Comparison of ENCODE assay signal across 30 cellular contexts in genomic region chr18:75198046-75198445, GRCh38. TPM values are rescaled to one million over a fixed set of nuclear protein-coding genes. Genes with fewer than 3 reads are reported as not detected.
A peak's percentile ranks its signal among the peaks of the same experiment; 100 is the strongest.
DNase-seq lines count a peak whose midpoint lies in the region; ATAC-seq and TF ChIP-seq lines count a peak whose summit lies in the region.
"Had no signal": no experiment of that assay in that cellular context is flagged by ENCODE, and none has a peak within 500 bp of the region (broad histone marks: within the 10 kb centered on the region; RNA-seq: fewer than 3 reads in every experiment).

No MANE protein-coding gene starts in this region.

- H3K79me1 ChIP-seq in neuronal stem cell (ENCODE audit: low read depth, low read length), result no peaks in the 10 kb centered on the region

- H2BK5ac ChIP-seq in neuronal stem cell (ENCODE audit: low read length), result no peak overlapping the region

- ATAC-seq in activated naive CD4-positive, alpha-beta T cell treated with anti-CD3 and anti-CD28 coated beads, Interleukin-2, amount 50 U/mL, for 72 hours, result no peak
- ATAC-seq: esophagus mucosa, left lobe of liver, PC-3 had no signal

- H3K27ac ChIP-seq in stomach smooth muscle (ENCODE audit: low read length), result peak overlapping the region; percentile 46
- no peak overlapping the region for H3K27ac ChIP-seq in neuronal stem cell (replicated peaks; ENCODE audit: low read length)
- H3K27ac ChIP-seq: BLaER1, HL-60, WERI-Rb-1 had no signal

- peak overlapping the region; percentile 30 for H3K27ac Mint-ChIP-seq in activated naive CD4-positive, alpha-beta T cell treated with anti-CD3 and anti-CD28 coated beads, Interleukin-2, amount 50 U/mL, for 24 hours
- no peak overlapping the region for H3K27ac Mint-ChIP-seq in activated naive CD4-positive, alpha-beta T cell treated with anti-CD3 and anti-CD28 coated beads, Interleukin-2, amount 50 U/mL, for 72 hours
- H3K27ac Mint-ChIP-seq: progenitor cell of endocrine pancreas; T-helper 1 cell treated with Interleukin-12 subunit alpha and Interleukin-12 subunit beta and Interleukin-4 antibody, amounts not matched to agents 30 μg/mL and 1 μg/mL, for 36 hours had no signal

- no peaks in the 10 kb centered on the region for H3K9me3 Mint-ChIP-seq in activated naive CD4-positive, alpha-beta T cell treated with anti-CD3 and anti-CD28 coated beads, Interleukin-2, amount 50 U/mL, for 24 hours
- no peaks in the 10 kb centered on the region for H3K9me3 Mint-ChIP-seq in activated naive CD4-positive, alpha-beta T cell treated with anti-CD3 and anti-CD28 coated beads, Interleukin-2, amount 50 U/mL, for 72 hours
- H3K9me3 Mint-ChIP-seq: neural crest cell; T-helper 1 cell treated with Interleukin-12 subunit alpha and Interleukin-12 subunit beta and Interleukin-4 antibody, amounts not matched to agents 30 μg/mL and 1 μg/mL, for 36 hours had no signal

- no peak overlapping the region for H4K8ac ChIP-seq in neuronal stem cell (ENCODE audit: low read depth, low read length)

- no peak overlapping the region for H2BK15ac ChIP-seq in neuronal stem cell (ENCODE audit: low read length)

- no peak overlapping the region for H3K23ac ChIP-seq in neuronal stem cell (ENCODE audit: low read depth, low read length, poor library complexity)

- no peaks in the 10 kb centered on the region for H3K27me3 Mint-ChIP-seq in activated naive CD4-positive, alpha-beta T cell treated with anti-CD3 and anti-CD28 coated beads, Interleukin-2, amount 50 U/mL, for 24 hours

- H3K4me1 ChIP-seq in stomach smooth muscle (ENCODE audit: control insufficient read depth, insufficient read depth, low read length) (peaks cover 15% of the 10 kb centered on the region), neuronal stem cell (ENCODE audit: control insufficient read depth in 2 of 2, insufficient read depth in 1 of 2, low read depth in 1 of 2, low read length in 2 of 2) (peaks cover 0 to 1% of the 10 kb centered on the region in 2 donors)

- no peak overlapping the region for H3K4me3 Mint-ChIP-seq in activated naive CD4-positive, alpha-beta T cell treated with anti-CD3 and anti-CD28 coated beads, Interleukin-2, amount 50 U/mL, for 24 hours
- H3K4me3 Mint-ChIP-seq: neural crest cell; T-helper 1 cell treated with Interleukin-12 subunit alpha and Interleukin-12 subunit beta and Interleukin-4 antibody, amounts not matched to agents 30 μg/mL and 1 μg/mL, for 36 hours had no signal

- DNase-seq in activated naive CD4-positive, alpha-beta T cell treated with anti-CD3 and anti-CD28 coated beads, Interleukin-2, amount 50 U/mL, for 72 hours (ENCODE audit: low spot score in 2 of 2), result no peak
- peak; percentile 59 for DNase-seq in OCI-M1 (lab: John Stamatoyannopoulos, UW)
- DNase-seq in fibroblast of mammary gland (ENCODE audit: low read depth), result peak; percentile 80
- no peak for DNase-seq in NOMO-1 (lab: John Stamatoyannopoulos, UW; ENCODE audit: unreplicated experiment in 2 of 2)
- DNase-seq in neuronal stem cell (ENCODE audit: low spot score), result no peak
- DNase-seq in GM20000 (ENCODE audit: low spot score), result no peak
- DNase-seq: activated gamma-delta T cell; amygdala; DMS 273 treated with DMSO at 0.1 percent for 48 hours; effector memory CD4-positive, alpha-beta T cell; GDM1; glutamatergic neuron; MG63; midbrain; NCI-H146; NCI-H748 treated with DMSO at 0.1 percent for 48 hours; PC-3; SHP77 treated with DMSO at 0.1 percent for 48 hours; stimulated activated CD4-positive, alpha-beta T cell treated with anti-CD3 and anti-CD28 coated beads, Interleukin-4, amount 100 ng/mL, for 4 hours; WERI-Rb-1 had no signal

- no peak overlapping the region for H3K14ac ChIP-seq in neuronal stem cell (ENCODE audit: low read length)

- no peak overlapping the region for H2BK12ac ChIP-seq in neuronal stem cell (ENCODE audit: low read length)

- no peaks in the 10 kb centered on the region for H3K27me3 ChIP-seq in stomach smooth muscle (ENCODE audit: control insufficient read depth in 1 of 2, insufficient read depth in 2 of 2, low read length in 2 of 2)
- H3K27me3 ChIP-seq in neuronal stem cell (ENCODE audit: control insufficient read depth in 3 of 3, insufficient read depth in 3 of 3, low read depth in 1 of 3, low read length in 3 of 3), result peaks cover 0 to under 1% (median 0%) of the 10 kb centered on the region in 3 experiments
- H3K27me3 ChIP-seq: BLaER1, MG63 had no signal

- no peak overlapping the region for H2AK5ac ChIP-seq in neuronal stem cell (ENCODE audit: low read depth, low read length)

- no peak overlapping the region for H3K4me2 ChIP-seq in neuronal stem cell (ENCODE audit: insufficient read depth, low read length, poor library complexity, severe bottlenecking)
- H3K4me2 ChIP-seq: BLaER1 had no signal

- H3K18ac ChIP-seq in neuronal stem cell (ENCODE audit: low read length), result no peak overlapping the region

- H3K4me3 ChIP-seq in fibroblast of mammary gland (ENCODE audit: control insufficient read depth, low read depth, low read length) (no peak overlapping the region), stomach smooth muscle (ENCODE audit: low read length in 2 of 2) (no peak overlapping the region), neuronal stem cell (ENCODE audit: low read length in 2 of 2) (no peak overlapping the region)
- H3K4me3 ChIP-seq: BLaER1, MG63, skin epidermis had no signal

- H3K9me3 ChIP-seq in stomach smooth muscle (ENCODE audit: control insufficient read depth in 2 of 2, low read length in 2 of 2) (no peaks in the 10 kb centered on the region), neuronal stem cell (replicated peaks in 1 of 2; ENCODE audit: control insufficient read depth in 2 of 2, insufficient read depth in 1 of 2, low read depth in 1 of 2, low read length in 2 of 2) (no peaks in the 10 kb centered on the region)
- H3K9me3 ChIP-seq: BLaER1, MG63 had no signal

- H3K9ac ChIP-seq in stomach smooth muscle (ENCODE audit: low read length in 2 of 2), result no peak overlapping the region
- H3K9ac ChIP-seq in neuronal stem cell (ENCODE audit: low read depth, low read length, poor library complexity), result no peak overlapping the region
- H3K9ac ChIP-seq: BLaER1 had no signal

- no peak for TF ChIP-seq CTCF in fibroblast of mammary gland (conservative IDR thresholded peaks at IDR 0.05; ENCODE audit: control insufficient read depth, insufficient read depth, low read depth, low read length)
- no peak for TF ChIP-seq CTCF in GM20000 (IDR thresholded peaks at IDR 0.05; ENCODE audit: extremely low read depth, missing control alignments)

- H2AFZ ChIP-seq in neuronal stem cell (ENCODE audit: low read length), result no peak overlapping the region

- peaks cover 6% of the 10 kb centered on the region for H3K36me3 Mint-ChIP-seq in activated naive CD4-positive, alpha-beta T cell treated with anti-CD3 and anti-CD28 coated beads, Interleukin-2, amount 50 U/mL, for 24 hours
- H3K36me3 Mint-ChIP-seq in activated naive CD4-positive, alpha-beta T cell treated with anti-CD3 and anti-CD28 coated beads, Interleukin-2, amount 50 U/mL, for 72 hours, result peaks cover 0 to 15% of the 10 kb centered on the region in 2 donors

- H3K36me3 ChIP-seq in stomach smooth muscle (ENCODE audit: control insufficient read depth in 2 of 2, insufficient read depth in 2 of 2, low read length in 2 of 2) (peaks cover 0 to 12% of the 10 kb centered on the region in 2 donors), neuronal stem cell (replicated peaks in 1 of 2; ENCODE audit: control insufficient read depth in 2 of 2, insufficient read depth in 2 of 2, low read length in 2 of 2) (peaks cover 0 to 29% of the 10 kb centered on the region in 2 donors)

- no peak overlapping the region for H4K91ac ChIP-seq in neuronal stem cell (ENCODE audit: low read depth, low read length, poor library complexity)

- no peak overlapping the region for H3K4ac ChIP-seq in neuronal stem cell (ENCODE audit: low read length)

- H2BK120ac ChIP-seq in neuronal stem cell (ENCODE audit: low read depth, low read length), result no peak overlapping the region

- no CpG with 5 or more reads among the region's 3 CpGs for whole genome bisulfite sequencing in neuronal stem cell (ENCODE audit: extremely low coverage in 2 of 2, insufficient read length in 2 of 2, insufficient replicate concordance in 1 of 2), 2 donors

- peaks cover 43% of the 10 kb centered on the region for H3K4me1 Mint-ChIP-seq in activated naive CD4-positive, alpha-beta T cell treated with anti-CD3 and anti-CD28 coated beads, Interleukin-2, amount 50 U/mL, for 24 hours

RNA-seq across cellular contexts. Expression of gene PTGR3, which starts 10.9 kb away (rescaled TPM):
- 10 to 100 TPM; 25.9 to 31.6 TPM for total RNA-seq in activated naive CD4-positive, alpha-beta T cell treated with anti-CD3 and anti-CD28 coated beads, Interleukin-2, amount 50 U/mL, for 72 hours
- 7.2 TPM for polyA plus RNA-seq in neuronal stem cell (2013, experiment 1 of 2)
- 7.1 TPM for polyA plus RNA-seq in neuronal stem cell (2013, experiment 2 of 2)

RNA-seq across cellular contexts. Expression of gene TSHZ1, which starts 12.6 kb away (rescaled TPM):
- total RNA-seq in activated naive CD4-positive, alpha-beta T cell treated with anti-CD3 and anti-CD28 coated beads, Interleukin-2, amount 50 U/mL, for 72 hours, result 10 to 100 TPM in 1 of 2 donors, 1 to 10 TPM in 1; 8.7 to 17.2 TPM
- polyA plus RNA-seq in neuronal stem cell (2013, experiment 1 of 2), result 1.0 TPM
- polyA plus RNA-seq in neuronal stem cell (2013, experiment 2 of 2), result 0.96 TPM

Comparison
In these comparisons a context has a peak if more than half of its experiments do, and no peak if none do; other contexts are left out.
1. DNase-seq: peak in OCI-M1 (single experiment) and fibroblast of mammary gland (single experiment); none in activated naive CD4-positive, alpha-beta T cell treated with anti-CD3 and anti-CD28 coated beads, Interleukin-2, amount 50 U/mL, for 72 hours (0 of 2), NOMO-1 (0 of 2), neuronal stem cell (single experiment) and GM20000 (single experiment).